Comparison of ENCODE assay signal across 31 cellular contexts in the genomic region with DNA sequence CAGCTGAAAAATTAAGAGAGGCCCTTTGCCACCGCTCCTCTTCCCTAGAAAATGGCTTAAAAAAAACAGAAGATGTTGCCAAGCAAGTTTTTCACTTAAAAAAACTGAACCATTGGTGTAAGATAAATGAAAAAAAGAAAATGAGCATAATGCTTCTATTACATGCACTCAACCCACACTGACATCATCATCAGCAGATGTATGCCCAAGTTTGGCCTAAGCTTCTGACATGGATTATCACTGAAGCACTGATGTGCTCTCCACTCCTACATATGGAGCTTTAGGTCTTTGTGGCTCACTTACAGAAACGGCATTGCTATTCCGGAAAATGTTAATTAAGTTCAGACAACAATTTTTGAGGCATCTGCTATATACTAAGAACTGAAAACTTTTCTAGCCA. TPM values are rescaled to one million over a fixed set of nuclear protein-coding genes. Genes with fewer than 3 reads are reported as not detected.
"Had no signal": no experiment of that assay in that cellular context is flagged by ENCODE, and none has a peak within 500 bp of the region (broad histone marks: within the 10 kb centered on the region; RNA-seq: fewer than 3 reads in every experiment).

No MANE protein-coding gene starts in this region.

- H3K36me3 ChIP-seq: heart right ventricle, left lung, neural progenitor cell, prostate gland, right atrium auricular region, stomach, tibial artery had no signal

- H3K9me3 ChIP-seq: heart right ventricle, left lung, prostate gland, right atrium auricular region, stomach, tibial artery had no signal

- DNase-seq: cortex of kidney; dorsolateral prefrontal cortex; effector CD4-positive, alpha-beta T cell; foreskin melanocyte; glutamatergic neuron; heart right ventricle; hippocampal formation; left cardiac atrium; left lung; mammary epithelial cell; mesendoderm; midbrain; naive thymus-derived CD4-positive, alpha-beta T cell; stimulated activated CD4-positive, alpha-beta T cell treated with anti-CD3 and anti-CD28 coated beads, Interleukin-2, amount 100 ng/mL, for 24 hours; stimulated activated CD4-positive, alpha-beta T cell treated with anti-CD3 and anti-CD28 coated beads, Interleukin-4, amount 100 ng/mL, for 24 hours; stimulated activated naive CD4-positive, alpha-beta T cell treated with Interleukin-2 at 50 U/mL for 16 hours; stomach; tibial artery had no signal

- FAIRE-seq: islet of Langerhans had no signal

- H3K9me3 Mint-ChIP-seq: nephron; neural progenitor cell; stimulated activated effector memory CD8-positive, alpha-beta T cell treated with anti-CD3 and anti-CD28 coated beads, Interleukin-12 subunit alpha, Interleukin-12 subunit beta, amount 100 ng/mL, for 72 hours; type B pancreatic cell had no signal

- H3K9ac ChIP-seq: neural progenitor cell had no signal

- H3K4me1 ChIP-seq: neural progenitor cell, prostate gland, right atrium auricular region had no signal

- H3K27ac ChIP-seq: dorsolateral prefrontal cortex, heart right ventricle, left lung, neural progenitor cell, prostate gland, right atrium auricular region, stomach had no signal

- ATAC-seq: heart right ventricle; left cardiac atrium; left lung; naive thymus-derived CD4-positive, alpha-beta T cell; sciatic nerve; stimulated activated effector memory CD8-positive, alpha-beta T cell treated with anti-CD3 and anti-CD28 coated beads, Interleukin-12 subunit alpha, Interleukin-12 subunit beta, amount 100 ng/mL, for 72 hours had no signal

- H3K4me1 Mint-ChIP-seq: neural progenitor cell had no signal

- H3K27ac Mint-ChIP-seq: naive thymus-derived CD4-positive, alpha-beta T cell; nephron; neural progenitor cell; stimulated activated effector memory CD8-positive, alpha-beta T cell treated with anti-CD3 and anti-CD28 coated beads, Interleukin-12 subunit alpha, Interleukin-12 subunit beta, amount 100 ng/mL, for 72 hours; type B pancreatic cell had no signal

- H3K27me3 ChIP-seq: left lung, neural progenitor cell, right atrium auricular region, tibial artery had no signal

- H3K4me3 ChIP-seq: dorsolateral prefrontal cortex, heart right ventricle, left lung, neural progenitor cell, prostate gland, right atrium auricular region, stomach, tibial artery had no signal

- H3K4me2 ChIP-seq: neural progenitor cell had no signal

- H3K4me3 Mint-ChIP-seq: naive thymus-derived CD4-positive, alpha-beta T cell; nephron; neural progenitor cell; stimulated activated effector memory CD8-positive, alpha-beta T cell treated with anti-CD3 and anti-CD28 coated beads, Interleukin-12 subunit alpha, Interleukin-12 subunit beta, amount 100 ng/mL, for 72 hours; type B pancreatic cell had no signal

- H3K36me3 Mint-ChIP-seq: naive thymus-derived CD4-positive, alpha-beta T cell; neural progenitor cell; stimulated activated effector memory CD8-positive, alpha-beta T cell treated with anti-CD3 and anti-CD28 coated beads, Interleukin-12 subunit alpha, Interleukin-12 subunit beta, amount 100 ng/mL, for 72 hours; type B pancreatic cell had no signal

- H2AFZ ChIP-seq: neural progenitor cell had no signal

RNA-seq across cellular contexts. Expression of a gene that starts 7.9 kb away (rescaled TPM):
- total RNA-seq: heart right ventricle; kidney epithelial cell; left cardiac atrium; left lung; mammary epithelial cell; mucosa of gallbladder; naive thymus-derived CD4-positive, alpha-beta T cell; osteocyte; prostate gland; right atrium auricular region; sciatic nerve; stomach; temporal lobe; urinary bladder had no signal
